Comparison of ENCODE assay signal across 25 cellular contexts in the genomic region with DNA sequence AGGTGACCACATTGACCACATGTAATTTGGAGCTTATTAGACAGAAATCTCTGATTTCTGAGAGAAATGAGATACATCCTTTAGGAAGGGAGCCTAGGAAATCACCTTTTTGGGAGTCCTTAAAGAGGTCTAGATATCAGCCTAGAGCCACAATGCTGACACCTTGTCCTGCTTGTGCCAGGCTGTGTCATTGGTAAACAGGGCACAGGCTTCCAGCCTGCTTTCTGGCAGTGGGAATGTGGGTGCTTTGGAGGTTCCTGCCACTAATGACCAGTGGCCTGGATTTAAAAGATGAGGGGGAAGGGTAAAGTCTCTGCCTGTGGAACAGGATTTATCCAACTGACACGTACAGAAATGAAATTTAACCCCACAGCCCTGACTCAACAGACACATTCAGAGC.
"Had no signal": no experiment of that assay in that cellular context is flagged by ENCODE, and none has a peak within 500 bp of the region (broad histone marks: within the 10 kb centered on the region; RNA-seq: fewer than 3 reads in every experiment).

No MANE protein-coding gene starts in this region.

- H3K36me3 ChIP-seq: heart right ventricle, left lung, right atrium auricular region, sigmoid colon, spleen, suprapubic skin, thoracic aorta, tibial artery, upper lobe of right lung had no signal

- DNase-seq: heart right ventricle; kidney glomerular epithelial cell; left cardiac atrium; left lung; mesendoderm; naive B cell; natural killer cell; nephron progenitor cell; sigmoid colon; small intestine; spleen; stimulated activated CD4-positive, alpha-beta T cell treated with anti-CD3 and anti-CD28 coated beads, Interleukin-4, amount 100 ng/mL, for 24 hours; stimulated activated naive CD4-positive, alpha-beta T cell; tibial artery; trophoblast cell; upper lobe of right lung had no signal

- H2AFZ ChIP-seq: hepatocyte, parathyroid adenoma had no signal

- H3K4me2 ChIP-seq: hepatocyte had no signal

- FAIRE-seq: keratinocyte, small intestine, urothelium cell line had no signal

- H3K27me3 ChIP-seq: right atrium auricular region, sigmoid colon, spleen, suprapubic skin, upper lobe of right lung had no signal

- H3K9me3 ChIP-seq: heart right ventricle, left lung, right atrium auricular region, sigmoid colon, spleen, suprapubic skin, thoracic aorta, tibial artery, upper lobe of right lung had no signal

- H3K9ac ChIP-seq: parathyroid adenoma had no signal

- H3K4me3 ChIP-seq: heart right ventricle, hepatocyte, left lung, lung, right atrium auricular region, sigmoid colon, spleen, suprapubic skin, thoracic aorta, tibial artery, upper lobe of right lung had no signal

- H3K79me2 ChIP-seq: hepatocyte, parathyroid adenoma had no signal

- ATAC-seq: heart right ventricle; left cardiac atrium; left lung; natural killer cell; stimulated activated effector memory CD8-positive, alpha-beta T cell treated with anti-CD3 and anti-CD28 coated beads, Interleukin-12 subunit alpha, Interleukin-12 subunit beta, amount 100 ng/mL, for 72 hours; upper lobe of right lung had no signal

- H3K27ac ChIP-seq: heart right ventricle, hepatocyte, left lung, parathyroid adenoma, right atrium auricular region, sigmoid colon, spleen, suprapubic skin, thoracic aorta, tibial artery, upper lobe of right lung had no signal

- H3K4me1 ChIP-seq: heart right ventricle, left lung, parathyroid adenoma, right atrium auricular region, sigmoid colon, spleen, suprapubic skin, tibial artery, upper lobe of right lung had no signal
